Comparison of ENCODE assay signal across 1 cellular context in the genomic region with DNA sequence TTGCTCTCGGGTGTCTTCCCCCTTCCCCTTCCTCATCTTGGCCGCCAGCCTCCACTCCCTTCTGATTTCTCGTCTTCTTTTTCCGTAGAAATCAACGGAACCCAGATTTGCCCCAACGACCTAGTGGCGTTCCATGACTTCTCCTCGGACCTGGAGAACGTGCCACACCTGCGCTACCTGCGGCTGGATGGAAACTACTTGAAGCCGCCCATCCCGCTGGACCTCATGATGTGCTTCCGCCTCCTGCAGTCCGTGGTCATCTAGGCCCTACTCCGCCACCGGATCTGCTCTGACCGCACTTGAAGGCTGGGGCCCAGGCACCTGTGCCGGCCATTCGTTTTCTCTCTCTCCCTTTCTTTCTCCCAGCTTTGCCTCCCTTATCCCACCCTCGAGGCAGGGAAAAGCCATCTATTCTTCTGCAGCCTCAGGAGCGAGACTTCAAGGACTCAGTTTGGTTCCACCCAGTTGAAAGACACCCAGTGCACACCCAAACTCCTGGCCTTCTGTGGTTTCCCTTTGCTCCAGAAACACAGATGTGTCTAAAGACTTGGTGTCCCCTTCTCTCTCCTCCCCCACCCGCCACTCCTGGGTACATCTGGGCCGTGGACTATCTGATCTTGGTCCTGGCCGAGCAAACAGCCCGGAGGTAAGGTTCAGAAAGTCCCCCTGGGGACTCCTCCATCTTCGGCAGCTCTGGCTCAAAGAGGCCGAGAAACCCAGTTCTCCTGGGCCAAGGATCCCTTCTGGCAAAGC.
TF ChIP-seq lines count a peak whose summit lies in the region.

No MANE protein-coding gene starts in this region.

TF ChIP-seq in HepG2, 621 proteins besides CTCF, POLR2A, EP300 and RAD21:
- no peak for TF ChIP-seq SMARCC2 (IDR thresholded peaks at IDR 0.05)
- TF ChIP-seq MXD4 (CRISPR knock-in tag; IDR thresholded peaks at IDR 0.05), result no peak
- no peak for TF ChIP-seq NR2C2 (CRISPR knock-in tag; IDR thresholded peaks at IDR 0.05; ENCODE audit: borderline replicate concordance)
- TF ChIP-seq NR1H2 (CRISPR knock-in tag; IDR thresholded peaks at IDR 0.05; ENCODE audit: borderline replicate concordance, low read depth), result no peak
- no peak for TF ChIP-seq RXRB (CRISPR knock-in tag; IDR thresholded peaks at IDR 0.05; ENCODE audit: borderline replicate concordance)
- no peak for TF ChIP-seq SKI (IDR thresholded peaks at IDR 0.05; ENCODE audit: partially characterized antibody)
TF ChIP-seq in HepG2: peak in this region for 0.
